Comparison of ENCODE assay signal across 8 cellular contexts in genomic region chr1:8878448-8879347, GRCh38. TPM values are rescaled to one million over a fixed set of nuclear protein-coding genes. Genes with fewer than 3 reads are reported as not detected.
DNase-seq lines count a peak whose midpoint lies in the region; ATAC-seq and TF ChIP-seq lines count a peak whose summit lies in the region.

ENO1 (minus strand) TSS chr1:8878686; CDS start chr1:8874908, 3,778 bp downstream.

- H3K36me3 Mint-ChIP-seq in effector memory CD8-positive, alpha-beta T cell (ENCODE audit: insufficient read depth) = peaks cover 57% of the 10 kb centered on the region

- H4K8ac ChIP-seq in mesendoderm (ENCODE audit: low read depth, low read length) = peak within 1 kb of the TSS; percentile 81

- ATAC-seq in effector memory CD8-positive, alpha-beta T cell (replicated peaks) = peak; percentile 79

- DNase-seq in COR-L47 (lab: John Stamatoyannopoulos, UW) = peak; percentile 97
- peak; percentile 99 for DNase-seq in GM20000 (ENCODE audit: low spot score)
- DNase-seq in HS-5 (ENCODE audit: low read depth) = peak; percentile 94
- DNase-seq in NOMO-1 (lab: John Stamatoyannopoulos, UW; ENCODE audit: unreplicated experiment in 2 of 2) = peak; percentile 84 to 89
- DNase-seq in activated CD8-positive, alpha-beta memory T cell treated with anti-CD3 and anti-CD28 coated beads for 48 hours (ENCODE audit: low read depth in 2 of 3, low spot score in 2 of 3) = peak; percentile 99 to 100 (median 100)
- peak; percentile 100 for DNase-seq in effector memory CD8-positive, alpha-beta T cell
- peak; percentile 97 for DNase-seq in mesendoderm
- peak; percentile 98 for DNase-seq in stimulated activated CD8-positive, alpha-beta memory T cell treated with anti-CD3 and anti-CD28 coated beads, Interleukin-12 subunit alpha, Interleukin-12 subunit beta, amount 100 ng/mL, for 4 hours (ENCODE audit: low read depth)

- H3K18ac ChIP-seq in mesendoderm (ENCODE audit: low read length) = peak within 1 kb of the TSS; percentile 95

- H3K9ac ChIP-seq in mesendoderm (ENCODE audit: low read length) = peak within 1 kb of the TSS; percentile 100

- H3K4ac ChIP-seq in mesendoderm (ENCODE audit: low read depth, low read length) = peak within 1 kb of the TSS; percentile 94

- no CpG with 5 or more reads among the region's 103 CpGs for WGBS in mesendoderm (ENCODE audit: extremely low coverage, insufficient coverage, low lambda C conversion rate)

- peaks cover 5% of the 10 kb centered on the region for H3K36me3 ChIP-seq in mesendoderm (ENCODE audit: control insufficient read depth, insufficient read depth, low read length)

- peak within 1 kb of the TSS; percentile 28 for H2BK15ac ChIP-seq in mesendoderm (replicated peaks; ENCODE audit: low read depth)

- no peaks in the 10 kb centered on the region for H3K9me3 Mint-ChIP-seq in effector memory CD8-positive, alpha-beta T cell

- H3K4me2 ChIP-seq in mesendoderm (ENCODE audit: low read length) = peak within 1 kb of the TSS; percentile 59

- peaks cover 45% of the 10 kb centered on the region for H3K79me2 ChIP-seq in mesendoderm (ENCODE audit: control insufficient read depth, insufficient read depth, low read length)

- peak within 1 kb of the TSS; percentile 100 for H3K4me3 ChIP-seq in mesendoderm (ENCODE audit: low read length)

- H2AK5ac ChIP-seq in mesendoderm (ENCODE audit: low read length) = peak within 1 kb of the TSS; percentile 96

- H3K27ac ChIP-seq in mesendoderm (ENCODE audit: low read depth, low read length) = peak within 1 kb of the TSS; percentile 98

- no peaks in the 10 kb centered on the region for H3K27me3 Mint-ChIP-seq in effector memory CD8-positive, alpha-beta T cell

- H4K5ac ChIP-seq in mesendoderm (ENCODE audit: low read length) = no peak within 1 kb of the TSS

- H3K27ac Mint-ChIP-seq in effector memory CD8-positive, alpha-beta T cell = peak within 1 kb of the TSS; percentile 85 to 92

- H3K23ac ChIP-seq in mesendoderm (ENCODE audit: low read length) = peak within 1 kb of the TSS; percentile 95

- TF ChIP-seq CTCF in GM20000 (IDR thresholded peaks at IDR 0.05; ENCODE audit: extremely low read depth, missing control alignments) = no peak

- H3K79me1 ChIP-seq in mesendoderm (ENCODE audit: low read length) = no peaks in the 10 kb centered on the region

- H3K4me1 ChIP-seq in mesendoderm (ENCODE audit: control insufficient read depth, low read depth, low read length) = peaks cover 16% of the 10 kb centered on the region

- H3K4me3 Mint-ChIP-seq in effector memory CD8-positive, alpha-beta T cell = peak within 1 kb of the TSS; percentile 85 to 90

- peak within 1 kb of the TSS; percentile 18 for H2BK120ac ChIP-seq in mesendoderm (ENCODE audit: low read depth, low read length)

- peaks cover 30 to 36% of the 10 kb centered on the region in 2 donors for H3K4me1 Mint-ChIP-seq in effector memory CD8-positive, alpha-beta T cell (ENCODE audit: low read depth in 2 of 2)

- peak within 1 kb of the TSS; percentile 96 for H2BK5ac ChIP-seq in mesendoderm (ENCODE audit: low read length)

- peak within 1 kb of the TSS; percentile 100 for H3K56ac ChIP-seq in mesendoderm (ENCODE audit: low read length)

- no peaks in the 10 kb centered on the region for H3K27me3 ChIP-seq in mesendoderm (ENCODE audit: insufficient read depth, low read length, poor library complexity)

RNA-seq across cellular contexts. Expression of gene ENO1, which starts in this region (rescaled TPM):
- polyA plus RNA-seq in mesendoderm (2013, experiment 1 of 2) = 1,324 TPM
- polyA plus RNA-seq in mesendoderm (2013, experiment 2 of 2) = 1,329 TPM

Comparison
In these comparisons a context has a peak if more than half of its experiments do, and no peak if none do; other contexts are left out.
1. Peak in every context shown above with its lines: DNase-seq, ATAC-seq, H3K4me3 ChIP-seq and H3K27ac ChIP-seq.